In the genomic region with DNA sequence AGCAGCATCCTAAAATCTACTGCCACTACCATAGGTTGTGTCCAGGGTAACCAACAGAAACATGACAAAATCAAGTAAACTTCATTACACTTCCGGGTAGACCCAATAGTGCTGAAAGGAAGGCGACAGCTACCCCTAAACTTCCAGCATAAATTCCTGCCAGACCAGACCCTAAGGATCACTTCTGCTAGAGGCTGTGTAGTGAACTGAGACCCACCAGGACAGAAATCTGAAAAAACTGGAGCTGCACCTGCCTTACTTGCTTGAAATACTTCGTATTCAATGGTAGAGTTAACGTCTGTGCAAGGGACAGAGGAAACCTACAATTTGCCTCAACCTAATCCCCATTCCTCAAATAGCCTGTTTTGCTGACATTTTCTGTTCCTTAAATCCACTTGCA, we compare ENCODE assay signal across 10 cellular contexts. TPM values are rescaled to one million over a fixed set of nuclear protein-coding genes. Genes with fewer than 3 reads are reported as not detected.
DNase-seq lines count a peak whose midpoint lies in the region; ATAC-seq and TF ChIP-seq lines count a peak whose summit lies in the region.
"Had no signal": no experiment of that assay in that cellular context is flagged by ENCODE, and none has a peak within 500 bp of the region (broad histone marks: within the 10 kb centered on the region; RNA-seq: fewer than 3 reads in every experiment).

No MANE protein-coding gene starts in this region.

- H3K27me3 ChIP-seq in PC-9 (ENCODE audit: insufficient read depth, low read depth): no peaks in the 10 kb centered on the region
- H3K27me3 ChIP-seq in esophagus squamous epithelium: no peaks in the 10 kb centered on the region
- H3K27me3 ChIP-seq: gastroesophageal sphincter had no signal

- peaks cover 61% of the 10 kb centered on the region for H3K4me1 ChIP-seq in PC-9 (replicated peaks; ENCODE audit: insufficient read depth)
- H3K4me1 ChIP-seq in esophagus squamous epithelium: peaks cover 15 to 66% (median 15%) of the 10 kb centered on the region in 3 donors

- H3K36me3 Mint-ChIP-seq in activated CD4-positive, alpha-beta T cell treated with anti-CD3 and anti-CD28 coated beads for 36 hours (ENCODE audit: low read depth): peaks cover 78% of the 10 kb centered on the region
- peaks cover 26 to 32% of the 10 kb centered on the region in 2 donors for H3K36me3 Mint-ChIP-seq in stimulated activated naive B cell treated with anti-CD40 and anti-IgM and Interleukin-4, amounts not matched to agents 10 μg/mL and 1 μg/mL and 100 μg/mL, for 72 hours

- H3K27ac ChIP-seq in PC-9 (peak overlapping the region; percentile 93), esophagus squamous epithelium (peak overlapping the region in 3 of 4 donors; percentile 95 to 99 (median 98))

- H3K4me2 ChIP-seq in PC-9: peak overlapping the region; percentile 92

- CTCF ChIA-PET in activated CD4-positive, alpha-beta T cell treated with anti-CD3 and anti-CD28 coated beads for 36 hours (lab: Charles Lee): no interaction called here
- CTCF ChIA-PET in PC-9 (lab: Charles Lee): no interaction called here

- no peak for ATAC-seq in activated CD4-positive, alpha-beta T cell treated with anti-CD3 and anti-CD28 coated beads for 36 hours
- no peak for ATAC-seq in stimulated activated naive B cell treated with anti-CD40 and anti-IgM and Interleukin-4, amounts not matched to agents 10 μg/mL and 1 μg/mL and 100 μg/mL, for 72 hours (replicated peaks)

- POLR2A ChIA-PET in activated CD4-positive, alpha-beta T cell treated with anti-CD3 and anti-CD28 coated beads for 36 hours (lab: Charles Lee): interaction anchor here (0.6 kb wide), 1 partner anchor 652 kb away, joined by 3 read pairs; no protein-coding TSS in a partner anchor
- POLR2A ChIA-PET in PC-9 (lab: Charles Lee; ENCODE audit: unreplicated experiment): no interaction called here

- H3K36me3 ChIP-seq in PC-9 (ENCODE audit: low read depth): peaks cover 28% of the 10 kb centered on the region
- peaks cover 0 to 10% (median 0%) of the 10 kb centered on the region in 3 donors for H3K36me3 ChIP-seq in esophagus squamous epithelium

- H3K79me2 ChIP-seq in PC-9 (ENCODE audit: low read depth): peaks cover 88% of the 10 kb centered on the region

- no peaks in the 10 kb centered on the region for H3K27me3 Mint-ChIP-seq in activated CD4-positive, alpha-beta T cell treated with anti-CD3 and anti-CD28 coated beads for 36 hours
- no peaks in the 10 kb centered on the region for H3K27me3 Mint-ChIP-seq in stimulated activated naive B cell treated with anti-CD40 and anti-IgM and Interleukin-4, amounts not matched to agents 10 μg/mL and 1 μg/mL and 100 μg/mL, for 72 hours

- peak overlapping the region; percentile 82 for H3K4me3 Mint-ChIP-seq in activated CD4-positive, alpha-beta T cell treated with anti-CD3 and anti-CD28 coated beads for 36 hours
- H3K4me3 Mint-ChIP-seq in stimulated activated naive B cell treated with anti-CD40 and anti-IgM and Interleukin-4, amounts not matched to agents 10 μg/mL and 1 μg/mL and 100 μg/mL, for 72 hours: peak overlapping the region; percentile 91 to 95

- WGBS in esophagus squamous epithelium, 2 donors: 81 to 85% methylated on average over 4 of the region's 4 CpGs

- no TSS peak for BruUV-seq in PC-9 (replicated peaks; lab: Mats Ljungman, UMichigan)

- H3K4me3 ChIP-seq in PC-9 (peak overlapping the region; percentile 72; the same call in 1 of the 2 replicates), esophagus squamous epithelium (peak overlapping the region in 1 of 4 donors; percentile 94)

- H3K9me2 ChIP-seq in PC-9 (ENCODE audit: insufficient read depth): no peaks in the 10 kb centered on the region

- no peak for TF ChIP-seq POLR2A in esophagus squamous epithelium (IDR thresholded peaks at IDR 0.05)

- H3F3A ChIP-seq in PC-9 (ENCODE audit: insufficient read depth, low read depth): peaks cover 48% of the 10 kb centered on the region

- no peaks in the 10 kb centered on the region for H3K9me3 Mint-ChIP-seq in activated CD4-positive, alpha-beta T cell treated with anti-CD3 and anti-CD28 coated beads for 36 hours (ENCODE audit: low read depth)
- no peaks in the 10 kb centered on the region for H3K9me3 Mint-ChIP-seq in stimulated activated naive B cell treated with anti-CD40 and anti-IgM and Interleukin-4, amounts not matched to agents 10 μg/mL and 1 μg/mL and 100 μg/mL, for 72 hours

- no peak overlapping the region for H2AFZ ChIP-seq in PC-9

- H3K9me3 ChIP-seq in PC-9 (ENCODE audit: insufficient read depth, low read depth) (no peaks in the 10 kb centered on the region), esophagus squamous epithelium (no peaks in the 10 kb centered on the region)
- H3K9me3 ChIP-seq: gastroesophageal sphincter had no signal

- peaks cover 13% of the 10 kb centered on the region; the same call in 1 of the 2 replicates for H4K20me1 ChIP-seq in PC-9 (ENCODE audit: insufficient read depth)

- H3K27ac Mint-ChIP-seq in activated CD4-positive, alpha-beta T cell treated with anti-CD3 and anti-CD28 coated beads for 36 hours: peak overlapping the region; percentile 84
- H3K27ac Mint-ChIP-seq in stimulated activated naive B cell treated with anti-CD40 and anti-IgM and Interleukin-4, amounts not matched to agents 10 μg/mL and 1 μg/mL and 100 μg/mL, for 72 hours: peak overlapping the region; percentile 99

- TF ChIP-seq CTCF in PC-9 (conservative IDR thresholded peaks at IDR 0.05) (no peak), esophagus squamous epithelium (IDR thresholded peaks at IDR 0.05) (no peak)

- intact Hi-C loops in activated CD4-positive, alpha-beta T cell treated with anti-CD3 and anti-CD28 coated beads for 36 hours (cut with DNase I, micrococcal nuclease): loop anchor here (10.0 kb wide), 4 partner anchors 208 to 1342 kb away; a partner anchor contains a TSS
- intact Hi-C loops in PC-9 (cut with micrococcal nuclease; ENCODE audit: unreplicated experiment) (loop anchor here (10.0 kb wide), 1 partner anchor 722 kb away; no protein-coding TSS in a partner anchor), esophagus squamous epithelium (cut with DNase I) (no loop called here)

- H3K4me1 Mint-ChIP-seq in activated CD4-positive, alpha-beta T cell treated with anti-CD3 and anti-CD28 coated beads for 36 hours: peaks cover 73% of the 10 kb centered on the region
- H3K4me1 Mint-ChIP-seq in stimulated activated naive B cell treated with anti-CD40 and anti-IgM and Interleukin-4, amounts not matched to agents 10 μg/mL and 1 μg/mL and 100 μg/mL, for 72 hours: peaks cover 17 to 39% of the 10 kb centered on the region in 2 donors

- DNase-seq in activated CD4-positive, alpha-beta T cell treated with anti-CD3 and anti-CD28 coated beads for 36 hours: no peak
- no peak for DNase-seq in activated CD4-positive, alpha-beta T cell treated with anti-CD3 and anti-CD28 coated beads for 48 hours
- DNase-seq in PC-9 (no peak), esophagus squamous epithelium (lab: John Stamatoyannopoulos, UW) (no peak), NCI-H446 treated with DMSO at 0.1 percent for 48 hours (lab: John Stamatoyannopoulos, UW) (no peak), kidney glomerular epithelial cell (lab: John Stamatoyannopoulos, UW) (no peak), anterior cingulate cortex (lab: John Stamatoyannopoulos, UW) (no peak)
- no peak for DNase-seq in stimulated activated naive B cell treated with anti-CD40 and anti-IgM and Interleukin-4, amounts not matched to agents 10 μg/mL and 1 μg/mL and 100 μg/mL, for 72 hours
- DNase-seq: activated CD4-positive, CD25-positive, alpha-beta regulatory T cell treated with anti-CD3 and anti-CD28 coated beads, Interleukin-2, amount 50 U/mL, for 72 hours had no signal

RNA-seq across cellular contexts. Expression of a gene that starts 1.0 kb away (rescaled TPM):
- 10 to 100 TPM; 38.6 to 49.9 TPM for total RNA-seq in activated CD4-positive, alpha-beta T cell treated with anti-CD3 and anti-CD28 coated beads for 36 hours
- total RNA-seq in PC-9 (2021): 33.3 and 41.4 TPM in 2 replicates
- total RNA-seq in esophagus squamous epithelium: 10 to 100 TPM; 23.1 to 50.9 (median 27.7) TPM

RNA-seq across cellular contexts. Expression of a gene that starts 6.3 kb away (rescaled TPM):
- total RNA-seq in activated CD4-positive, alpha-beta T cell treated with anti-CD3 and anti-CD28 coated beads for 36 hours: 100 to 1,000 TPM; 236 to 256 TPM
- 138 and 260 TPM in 2 replicates for total RNA-seq in PC-9 (2021)
- total RNA-seq in esophagus squamous epithelium: 10 to 100 TPM; 17.9 to 93.5 (median 57.6) TPM
